In genomic region chr11:74061599-74061998, GRCh38 we compare ENCODE assay signal across 1 cellular context. TPM values are rescaled to one million over a fixed set of nuclear protein-coding genes. Genes with fewer than 3 reads are reported as not detected.
"Had no signal": no experiment of that assay in that cellular context is flagged by ENCODE, and none has a peak within 500 bp of the region (broad histone marks: within the 10 kb centered on the region; RNA-seq: fewer than 3 reads in every experiment).

No MANE protein-coding gene starts in this region.

RNA-seq across cellular contexts. Expression of gene UCP3, which starts 52.7 kb away (rescaled TPM):
- total RNA-seq: HepG2 had no signal
